In the genomic region with DNA sequence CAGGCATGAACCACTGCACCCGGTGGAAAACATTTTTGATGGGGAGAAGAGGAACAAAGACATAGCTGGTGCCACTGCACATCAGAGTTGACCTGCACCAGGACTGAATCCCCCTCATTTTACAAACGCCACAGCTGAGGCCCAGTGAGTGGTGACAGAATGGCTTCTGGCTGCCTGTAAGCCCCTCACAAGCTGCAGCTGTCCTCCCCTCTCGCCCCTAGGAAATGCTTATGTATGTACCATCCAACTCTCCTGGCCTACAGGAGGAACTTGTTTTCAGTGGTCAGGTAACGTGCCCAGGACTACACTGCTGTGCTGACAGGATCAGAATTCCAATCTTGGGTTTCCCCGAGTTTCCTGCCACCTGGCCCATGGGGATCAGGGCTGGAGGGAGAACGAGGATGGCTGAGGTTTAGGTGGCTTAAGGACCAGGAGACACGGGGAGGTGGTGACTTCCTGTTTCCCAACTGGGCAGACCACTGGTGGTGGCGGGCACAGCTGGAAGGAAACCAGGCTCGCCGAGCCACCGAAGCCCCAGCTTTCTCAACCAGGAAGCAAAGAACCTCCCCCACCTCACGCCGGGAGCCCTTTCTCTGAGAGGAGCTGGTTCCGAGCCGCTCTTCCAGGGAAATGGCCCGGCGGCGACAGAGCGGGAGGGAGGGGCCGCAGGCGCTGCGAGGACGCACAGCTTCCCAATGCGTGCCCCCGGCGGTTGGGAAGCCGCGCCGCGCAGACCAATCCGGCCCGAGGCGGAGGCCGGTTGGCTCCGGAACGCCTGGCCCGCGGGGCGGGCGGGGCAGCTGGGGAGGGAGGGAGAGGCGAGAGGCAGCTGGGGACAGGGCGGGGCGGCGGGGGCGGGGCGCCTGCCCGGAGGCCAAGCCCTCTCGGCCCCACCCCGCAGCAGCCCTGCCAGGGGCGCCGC, we compare ENCODE assay signal across 8 cellular contexts. TPM values are rescaled to one million over a fixed set of nuclear protein-coding genes. Genes with fewer than 3 reads are reported as not detected.
DNase-seq lines count a peak whose midpoint lies in the region; ATAC-seq and TF ChIP-seq lines count a peak whose summit lies in the region.

No MANE protein-coding gene starts in this region.

- intact Hi-C loops in right cardiac atrium (cut with DNase I) = no loop called here
- intact Hi-C loops in psoas muscle (cut with DNase I) = no loop called here
- intact Hi-C loops in aorta (cut with DNase I) = no loop called here

- 4% methylated on average over 48 of the region's 51 CpGs for WGBS in right cardiac atrium
- WGBS in psoas muscle, 3 donors = 3 to 5% (median 3%) methylated on average over 34 to 49 of the region's 51 CpGs
- WGBS in aorta, 2 donors = 3 to 9% methylated on average over 34 to 51 of the region's 51 CpGs

- POLR2A ChIA-PET in HEK293T (lab: Yijun Ruan, JAX) = interaction anchor here (0.6 to 5.5 kb wide), 12 partner anchors 11 to 509 kb away, joined by 3 to 63 read pairs (median 4); a partner anchor contains a TSS

- peaks cover 0 to 17% of the 10 kb centered on the region in 2 donors for H3K36me3 ChIP-seq in psoas muscle (ENCODE audit: insufficient read depth in 1 of 2, low read depth in 1 of 2)
- H3K36me3 ChIP-seq in aorta (ENCODE audit: control insufficient read depth in 1 of 2, insufficient read depth in 2 of 2, low read length in 1 of 2) = no peaks in the 10 kb centered on the region

- CTCF ChIA-PET in HEK293T (lab: Yijun Ruan, JAX) = interaction anchor here (1.1 kb wide), 1 partner anchor 9 kb away, joined by 3 read pairs; no protein-coding TSS in a partner anchor

- DNase-seq in HEK293T (ENCODE audit: extremely low spot score) (peak; percentile 92), NCI-H1048 (lab: John Stamatoyannopoulos, UW) (peak; percentile 45), anterior cingulate cortex (lab: John Stamatoyannopoulos, UW) (peak in 57 of 58 donors; percentile 59 to 99 (median 90)), right cardiac atrium (peak; percentile 97 to 99 (median 99)), psoas muscle (peak; percentile 97 to 98), aorta (peak; percentile 97 to 98)

- H3K27me3 ChIP-seq in right cardiac atrium (ENCODE audit: control insufficient read depth, insufficient read depth) (no peaks in the 10 kb centered on the region), psoas muscle (ENCODE audit: insufficient read depth in 3 of 3, low read length in 2 of 3) (no peaks in the 10 kb centered on the region), aorta (ENCODE audit: control insufficient read depth in 1 of 2, insufficient read depth in 2 of 2, low read length in 1 of 2) (no peaks in the 10 kb centered on the region)

- ATAC-seq in SK-N-SH treated with all-trans-retinoic acid at 6 μM for 48 hours (peak; percentile 92), right cardiac atrium (peak; percentile 93 to 94), psoas muscle (peak; percentile 92 to 96 (median 94)), aorta (ENCODE audit: low FRiP score) (peak; percentile 93)

- TF ChIP-seq CTCF in psoas muscle (IDR thresholded peaks at IDR 0.05) = no peak

- H3K9me3 ChIP-seq in right cardiac atrium (ENCODE audit: control insufficient read depth, low read length) (no peaks in the 10 kb centered on the region), psoas muscle (no peaks in the 10 kb centered on the region), aorta (ENCODE audit: control insufficient read depth, low read length) (no peaks in the 10 kb centered on the region)

- peaks cover 3% of the 10 kb centered on the region for H3K4me1 ChIP-seq in right cardiac atrium (ENCODE audit: control insufficient read depth, insufficient read depth, low read length)
- peaks cover 3% of the 10 kb centered on the region for H3K4me1 ChIP-seq in psoas muscle
- H3K4me1 ChIP-seq in aorta (ENCODE audit: control insufficient read depth in 1 of 2, insufficient read depth in 2 of 2, low read length in 2 of 2) = no peaks in the 10 kb centered on the region

- H3K4me3 ChIP-seq in GM08714 (ENCODE audit: low read length) (peak overlapping the region; percentile 89), right cardiac atrium (ENCODE audit: low read length) (peak overlapping the region; percentile 37), psoas muscle (peak overlapping the region; percentile 76), aorta (ENCODE audit: low read length in 2 of 2) (peak overlapping the region; percentile 42 to 61)

- H3K27ac ChIP-seq in right cardiac atrium (ENCODE audit: low read length) (peak overlapping the region; percentile 91), psoas muscle (peak overlapping the region; percentile 90), aorta (ENCODE audit: low read depth in 1 of 2, low read length in 2 of 2) (peak overlapping the region in 1 of 2 donors; percentile 80)

TF ChIP-seq in HEK293T, 16 proteins besides CTCF, POLR2A, EP300 and RAD21:
- TF ChIP-seq L3MBTL2 (conservative IDR thresholded peaks at IDR 0.05) (peak; percentile 40; the same call in 1 of the 2 replicates), ZNF384 (IDR thresholded peaks at IDR 0.05) (no peak)

TF ChIP-seq in SK-N-SH treated with all-trans-retinoic acid at 6 μM for 48 hours, 23 proteins besides CTCF, POLR2A, EP300 and RAD21:
- TF ChIP-seq ISL1 (CRISPR knock-in tag; IDR thresholded peaks at IDR 0.05) (no peak), ESRRG (CRISPR knock-in tag; IDR thresholded peaks at IDR 0.05) (no peak), TCF4 (CRISPR knock-in tag; IDR thresholded peaks at IDR 0.05; ENCODE audit: borderline replicate concordance) (no peak)
- TF ChIP-seq, protein P1, sequence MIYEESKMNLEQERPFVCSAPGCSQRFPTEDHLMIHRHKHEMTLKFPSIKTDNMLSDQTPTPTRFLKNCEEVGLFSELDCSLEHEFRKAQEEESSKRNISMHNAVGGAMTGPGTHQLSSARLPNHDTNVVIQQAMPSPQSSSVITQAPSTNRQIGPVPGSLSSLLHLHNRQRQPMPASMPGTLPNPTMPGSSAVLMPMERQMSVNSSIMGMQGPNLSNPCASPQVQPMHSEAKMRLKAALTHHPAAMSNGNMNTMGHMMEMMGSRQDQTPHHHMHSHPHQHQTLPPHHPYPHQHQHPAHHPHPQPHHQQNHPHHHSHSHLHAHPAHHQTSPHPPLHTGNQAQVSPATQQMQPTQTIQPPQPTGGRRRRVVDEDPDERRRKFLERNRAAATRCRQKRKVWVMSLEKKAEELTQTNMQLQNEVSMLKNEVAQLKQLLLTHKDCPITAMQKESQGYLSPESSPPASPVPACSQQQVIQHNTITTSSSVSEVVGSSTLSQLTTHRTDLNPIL (CRISPR knock-in tag; IDR thresholded peaks at IDR 0.05; ENCODE audit: low read depth) = no peak

RNA-seq across cellular contexts. Expression of a gene that starts 1.0 kb away (rescaled TPM):
- total RNA-seq in right cardiac atrium (10 to 100 TPM; 10.8 to 14.6 (median 11.6) TPM), psoas muscle (10 to 100 TPM in 3 of 4 donors, 1 to 10 TPM in 1; 7.4 to 11.8 (median 10.7) TPM), aorta (10 to 100 TPM in 1 of 2 donors, 1 to 10 TPM in 1; 7.3 to 12.4 TPM)
- polyA plus RNA-seq in right cardiac atrium (11.8 TPM), psoas muscle (10 to 100 TPM in 2 of 3 donors, 1 to 10 TPM in 1; 8.5 to 16.6 (median 15.3) TPM), aorta (10 to 100 TPM in 1 of 2 donors, 1 to 10 TPM in 1; 4.4 to 13.8 TPM)

RNA-seq across cellular contexts. Expression of a gene that starts 12.6 kb away (rescaled TPM):
- total RNA-seq in right cardiac atrium (1 to 10 TPM; 5.3 to 9.4 (median 6.8) TPM), psoas muscle (1 to 10 TPM; 3.1 to 5.0 (median 4.3) TPM), aorta (10 to 100 TPM; 11.7 to 14.6 TPM)
- polyA plus RNA-seq in right cardiac atrium (4.8 TPM), psoas muscle (10 to 100 TPM in 1 of 3 donors, 1 to 10 TPM in 2; 4.2 to 13.2 (median 5.1) TPM), aorta (10 to 100 TPM; 14.5 to 23.5 TPM)

Comparison
In these comparisons a context has a peak if more than half of its experiments do, and no peak if none do; other contexts are left out.
1. H3K4me3 ChIP-seq: peak in every context shown above with its lines; median percentile 89 in GM08714; 76 in psoas muscle; 52 in aorta; 37 in right cardiac atrium.
2. DNase-seq: peak in every context shown above with its lines; median percentile 99 in right cardiac atrium; 98 in psoas muscle; 98 in aorta; 92 in HEK293T; 90 in anterior cingulate cortex; 45 in NCI-H1048.